ENCODE assay signal across 12 cellular contexts in the genomic region with DNA sequence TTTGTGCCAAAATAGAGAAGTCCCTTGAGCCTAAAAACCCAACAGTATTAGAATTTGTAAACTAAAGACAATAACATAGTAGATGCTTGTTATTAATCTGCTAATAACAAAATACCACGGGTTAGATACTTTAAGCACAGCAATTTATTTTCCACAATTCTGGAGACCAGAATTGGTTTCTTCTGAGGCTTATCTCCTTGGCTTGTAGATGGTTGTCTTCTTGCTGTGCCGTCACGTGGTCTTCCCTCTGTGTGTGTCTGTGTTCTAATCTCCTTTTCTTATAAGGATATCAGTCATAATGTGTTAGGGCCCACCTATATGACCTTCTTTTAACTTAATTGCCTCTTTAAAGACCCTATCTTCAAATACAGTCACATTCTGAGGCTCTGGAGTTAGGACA.
DNase-seq lines count a peak whose midpoint lies in the region; ATAC-seq and TF ChIP-seq lines count a peak whose summit lies in the region.
"Had no signal": no experiment of that assay in that cellular context is flagged by ENCODE, and none has a peak within 500 bp of the region (broad histone marks: within the 10 kb centered on the region; RNA-seq: fewer than 3 reads in every experiment).

No MANE protein-coding gene starts in this region.

- peaks cover 67% of the 10 kb centered on the region for H3K4me1 Mint-ChIP-seq in neural crest cell

- H3K36me3 Mint-ChIP-seq in neural crest cell (ENCODE audit: low read depth) = peaks cover 3% of the 10 kb centered on the region

- no peak for TF ChIP-seq POLR2A in erythroblast (IDR thresholded peaks at IDR 0.05; ENCODE audit: low read length)

- ATAC-seq in HG03045 (IDR thresholded peaks at IDR 0.05; ENCODE audit: unreplicated experiment) = no peak
- ATAC-seq: GM12878 had no signal

- H3K27ac Mint-ChIP-seq in neural crest cell (ENCODE audit: unreplicated experiment) = peak overlapping the region; percentile 13
- H3K27ac Mint-ChIP-seq: CD4-positive, alpha-beta T cell; H9 had no signal

- no peak for TF ChIP-seq CTCF in neural crest cell (conservative IDR thresholded peaks at IDR 0.05)

- H3K4me3 Mint-ChIP-seq in neural crest cell = no peak overlapping the region
- H3K4me3 Mint-ChIP-seq: CD4-positive, alpha-beta T cell; H9 had no signal

- DNase-seq in OCI-M1 (lab: John Stamatoyannopoulos, UW) (peak; percentile 17), erythroblast (lab: John Stamatoyannopoulos, UW) (peak; percentile 18 to 65), neural crest cell (ENCODE audit: low read depth, low spot score) (no peak), T-helper 9 cell (no peak)
- no peak for DNase-seq in activated CD4-positive, CD25-positive, alpha-beta regulatory T cell treated with anti-CD3 and anti-CD28 coated beads, Interleukin-2, amount 50 U/mL, for 72 hours
- DNase-seq: ACHN; CD4-positive, alpha-beta T cell; DND-41; EL; H9 had no signal

- no peaks in the 10 kb centered on the region for H3K27me3 Mint-ChIP-seq in neural crest cell (ENCODE audit: low read depth)
- H3K27me3 Mint-ChIP-seq: CD4-positive, alpha-beta T cell had no signal

- peaks cover 4% of the 10 kb centered on the region for H3K9me3 Mint-ChIP-seq in neural crest cell
- H3K9me3 Mint-ChIP-seq: CD4-positive, alpha-beta T cell; H9 had no signal

Comparison
In these comparisons a context has a peak if more than half of its experiments do, and no peak if none do; other contexts are left out.
1. DNase-seq: peak in OCI-M1 (single experiment) and erythroblast (2 of 2); none in neural crest cell (single experiment), T-helper 9 cell (single experiment) and activated CD4-positive, CD25-positive, alpha-beta regulatory T cell treated with anti-CD3 and anti-CD28 coated beads, Interleukin-2, amount 50 U/mL, for 72 hours (single experiment).